ENCODE assay signal across 19 cellular contexts in genomic region chr6:164477126-164477525, GRCh38.
DNase-seq lines count a peak whose midpoint lies in the region; ATAC-seq and TF ChIP-seq lines count a peak whose summit lies in the region.
"Had no signal": no experiment of that assay in that cellular context is flagged by ENCODE, and none has a peak within 500 bp of the region (broad histone marks: within the 10 kb centered on the region; RNA-seq: fewer than 3 reads in every experiment).

No MANE protein-coding gene starts in this region.

- CTCF ChIA-PET in CD4-positive, alpha-beta memory T cell (lab: Charles Lee; ENCODE audit: partially characterized antibody): no interaction called here

- no peaks in the 10 kb centered on the region for H3K4me1 Mint-ChIP-seq in CD4-positive, alpha-beta memory T cell

- H3K9ac ChIP-seq in HUES48 (ENCODE audit: low read depth, low read length) (no peak overlapping the region), iPS-20b (ENCODE audit: low read depth, low read length) (no peak overlapping the region)

- H3K4me1 ChIP-seq in HUES48 (ENCODE audit: control insufficient read depth, insufficient read depth, low read length) (peaks cover 33% of the 10 kb centered on the region), iPS-20b (ENCODE audit: insufficient read depth, low read length) (peaks cover 23% of the 10 kb centered on the region; the same call in 1 of the 2 replicates)
- no peaks in the 10 kb centered on the region for H3K4me1 ChIP-seq in CD4-positive, alpha-beta memory T cell (ENCODE audit: insufficient read depth, low read length)

- ATAC-seq in HG03520 (IDR thresholded peaks at IDR 0.05; ENCODE audit: unreplicated experiment): no peak

- intact Hi-C loops in CD4-positive, alpha-beta memory T cell (cut with micrococcal nuclease): no loop called here

- H3K27ac Mint-ChIP-seq in CD4-positive, alpha-beta memory T cell: no peak overlapping the region

- no peaks in the 10 kb centered on the region for H3K27me3 ChIP-seq in HUES48 (ENCODE audit: control insufficient read depth, insufficient read depth, low read length)
- H3K27me3 ChIP-seq in iPS-20b (ENCODE audit: insufficient read depth, low read length): no peaks in the 10 kb centered on the region
- H3K27me3 ChIP-seq in CD4-positive, alpha-beta memory T cell (ENCODE audit: insufficient read depth, low read length): no peaks in the 10 kb centered on the region

- H3K9me3 ChIP-seq in HUES48 (ENCODE audit: control insufficient read depth, insufficient read depth, low read length) (peaks cover 3% of the 10 kb centered on the region; the same call in 1 of the 2 replicates), iPS-20b (ENCODE audit: insufficient read depth, low read depth, low read length) (peaks cover 12% of the 10 kb centered on the region)
- peaks cover 0 to 4% of the 10 kb centered on the region in 2 donors for H3K9me3 ChIP-seq in CD4-positive, alpha-beta memory T cell (ENCODE audit: control insufficient read depth in 1 of 2, low read length in 2 of 2)

- H3K36me3 ChIP-seq in HUES48 (ENCODE audit: control insufficient read depth, insufficient read depth, low read length) (no peaks in the 10 kb centered on the region), iPS-20b (ENCODE audit: insufficient read depth, low read depth, low read length) (0 out of 2 replicates have a peak, but pooled peaks cover 4% of the 10 kb centered on the region)
- no peaks in the 10 kb centered on the region for H3K36me3 ChIP-seq in CD4-positive, alpha-beta memory T cell (ENCODE audit: insufficient read depth, low read length)

- H3K4me3 ChIP-seq in HUES48 (ENCODE audit: low read depth, low read length) (no peak overlapping the region), astrocyte of the cerebellum (ENCODE audit: low read depth, low read length) (no peak overlapping the region), iPS-20b (ENCODE audit: low read length) (no peak overlapping the region)
- no peak overlapping the region for H3K4me3 ChIP-seq in CD4-positive, alpha-beta memory T cell (ENCODE audit: low read length in 2 of 2)
- H3K4me3 ChIP-seq: SK-N-MC had no signal

- in situ Hi-C loops in astrocyte of the cerebellum (cut with HindIII; ENCODE audit: low sequenced_read_pairs): no loop called here

- H3K27ac ChIP-seq in HUES48 (ENCODE audit: low read depth, low read length): peak overlapping the region; percentile 43
- peak overlapping the region; percentile 15 for H3K27ac ChIP-seq in iPS-20b (ENCODE audit: low read length)
- H3K27ac ChIP-seq in CD4-positive, alpha-beta memory T cell (ENCODE audit: low read depth, low read length): no peak overlapping the region
- H3K27ac ChIP-seq: SK-N-MC had no signal

- POLR2A ChIA-PET in CD4-positive, alpha-beta memory T cell (lab: Charles Lee; ENCODE audit: partially characterized antibody): no interaction called here

- TF ChIP-seq CTCF in astrocyte of the cerebellum (IDR thresholded peaks at IDR 0.05; ENCODE audit: low read depth, low read length, missing control alignments): no peak

- H3K4me3 Mint-ChIP-seq in CD4-positive, alpha-beta memory T cell: no peak overlapping the region

- DNase-seq in astrocyte of the cerebellum (ENCODE audit: low read depth) (peak; percentile 57), midbrain (lab: John Stamatoyannopoulos, UW) (no peak), NCI-H2029 treated with DMSO at 0.1 percent for 48 hours (lab: John Stamatoyannopoulos, UW) (no peak)
- no peak for DNase-seq in CD4-positive, alpha-beta memory T cell
- DNase-seq: DMS153, DND-41, IMR-90, KG1, NCI-H1092 treated with DMSO at 0.1 percent for 48 hours, NCI-H1436, NCI-H187, NCI-H2107, NCI-H524, NCI-H774, SIG-M5 had no signal

- no peaks in the 10 kb centered on the region for H3K27me3 Mint-ChIP-seq in CD4-positive, alpha-beta memory T cell

- H3K9me3 Mint-ChIP-seq in CD4-positive, alpha-beta memory T cell: peaks cover 0 to 3% (median under 1%) of the 10 kb centered on the region in 8 donors

- no peaks in the 10 kb centered on the region for H3K36me3 Mint-ChIP-seq in CD4-positive, alpha-beta memory T cell
